ENCODE assay signal across 19 cellular contexts in the genomic region with DNA sequence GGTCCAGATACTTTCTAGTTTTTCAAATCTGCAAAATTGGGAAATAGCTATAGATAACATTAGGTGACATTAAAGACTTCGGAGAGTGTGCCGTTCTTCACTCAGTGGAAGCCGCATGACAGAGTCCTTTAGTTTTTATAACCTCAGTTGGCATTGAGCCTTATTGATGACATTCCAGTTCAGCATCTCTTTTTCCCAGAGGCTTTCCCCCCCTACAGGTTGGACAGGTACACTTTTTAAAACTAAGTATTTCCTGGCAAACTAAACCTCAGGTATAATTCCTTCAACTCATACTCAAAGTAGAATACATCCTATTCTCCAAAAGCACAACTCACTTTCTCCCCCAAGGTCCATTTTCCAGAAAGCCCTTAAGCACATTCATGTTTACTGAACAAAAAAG. TPM values are rescaled to one million over a fixed set of nuclear protein-coding genes. Genes with fewer than 3 reads are reported as not detected.
DNase-seq lines count a peak whose midpoint lies in the region; FAIRE-seq and TF ChIP-seq lines count a peak whose summit lies in the region.
"Had no signal": no experiment of that assay in that cellular context is flagged by ENCODE, and none has a peak within 500 bp of the region (broad histone marks: within the 10 kb centered on the region; RNA-seq: fewer than 3 reads in every experiment).

No MANE protein-coding gene starts in this region.

- H3K4me3 ChIP-seq in keratinocyte (ENCODE audit: control insufficient read depth in 2 of 3, extremely low read depth in 1 of 3, insufficient read depth in 2 of 3, low read depth in 1 of 3, low read length in 3 of 3) (no peak overlapping the region), suprapubic skin (no peak overlapping the region), MM.1S (ENCODE audit: low read length) (no peak overlapping the region)
- H3K4me3 ChIP-seq: BLaER1 treated with 17β-estradiol and CSF1 and Interleukin-3, amounts not matched to agents 10 nM and 100 nM; SJSA1 had no signal

- dilution Hi-C loops in keratinocyte (cut with MboI; ENCODE audit: extremely low pct_ligation_motif_present, low sequenced_read_pairs): no loop called here

- H2AFZ ChIP-seq in keratinocyte (ENCODE audit: control insufficient read depth, low read length) (no peak overlapping the region), MM.1S (ENCODE audit: low read length) (no peak overlapping the region)

- DNase-seq in NCI-H2196 (lab: John Stamatoyannopoulos, UW; ENCODE audit: unreplicated experiment) (peak; percentile 48), NCI-H2196 treated with DMSO at 0.1 percent for 48 hours (lab: John Stamatoyannopoulos, UW; ENCODE audit: unreplicated experiment) (no peak), NCI-H2029 treated with DMSO at 0.1 percent for 48 hours (lab: John Stamatoyannopoulos, UW) (peak; percentile 82), keratinocyte (ENCODE audit: low read depth, low spot score) (no peak), suprapubic skin (ENCODE audit: low spot score in 2 of 2) (no peak), NCI-H774 (lab: John Stamatoyannopoulos, UW) (no peak), MM.1S (no peak)
- DNase-seq in stimulated activated CD4-positive, alpha-beta T cell treated with anti-CD3 and anti-CD28 coated beads, Interleukin-12 subunit alpha, Interleukin-12 subunit beta, amount 100 ng/mL, for 4 hours: no peak
- DNase-seq: COR-L47, EL, KG1, NCI-H1417 treated with DMSO at 0.1 percent for 48 hours, NCI-H2107, NCI-H446, RPMI8226 had no signal

- H3K9me3 ChIP-seq in keratinocyte (ENCODE audit: control insufficient read depth, low read depth, low read length): no peaks in the 10 kb centered on the region
- H3K9me3 ChIP-seq in suprapubic skin: no peaks in the 10 kb centered on the region
- no peaks in the 10 kb centered on the region for H3K9me3 ChIP-seq in MM.1S (replicated peaks; ENCODE audit: insufficient read depth, low read length)
- H3K9me3 ChIP-seq: SJSA1 had no signal

- no peaks in the 10 kb centered on the region for H3K79me2 ChIP-seq in keratinocyte (ENCODE audit: control insufficient read depth, insufficient read depth, low read length)
- H3K79me2 ChIP-seq in MM.1S (ENCODE audit: low read length): no peaks in the 10 kb centered on the region

- FAIRE-seq in keratinocyte (lab: Jason Lieb, UNC): peak; percentile 9

- no peak for TF ChIP-seq POLR2A in suprapubic skin (IDR thresholded peaks at IDR 0.05)

- WGBS in suprapubic skin: 72% methylated on average over 3 of the region's 3 CpGs

- H3K36me3 ChIP-seq in keratinocyte (ENCODE audit: control insufficient read depth in 2 of 2, extremely low read depth in 1 of 2, insufficient read depth in 2 of 2, low read length in 2 of 2) (peaks cover 0 to 8% of the 10 kb centered on the region in 2 experiments), suprapubic skin (peaks cover 9% of the 10 kb centered on the region), MM.1S (replicated peaks; ENCODE audit: insufficient read depth, low read length) (no peaks in the 10 kb centered on the region)
- H3K36me3 ChIP-seq: SJSA1 had no signal

- H3F3A ChIP-seq in MM.1S (ENCODE audit: insufficient read depth, low read length): no peaks in the 10 kb centered on the region

- H3K27me3 ChIP-seq in keratinocyte (ENCODE audit: control insufficient read depth, extremely low read depth, insufficient read depth, low read length): no peaks in the 10 kb centered on the region
- no peaks in the 10 kb centered on the region for H3K27me3 ChIP-seq in suprapubic skin
- H3K27me3 ChIP-seq in MM.1S (replicated peaks; ENCODE audit: insufficient read depth, low read length): no peaks in the 10 kb centered on the region
- H3K27me3 ChIP-seq: BLaER1 treated with 17β-estradiol and CSF1 and Interleukin-3, amounts not matched to agents 10 nM and 100 nM; SJSA1 had no signal

- no peaks in the 10 kb centered on the region for H3K9me2 ChIP-seq in MM.1S (replicated peaks; ENCODE audit: insufficient read depth, low read length)

- H3K4me1 ChIP-seq in keratinocyte (ENCODE audit: control insufficient read depth, extremely low read depth, insufficient read depth, low read length) (no peaks in the 10 kb centered on the region), suprapubic skin (peaks cover 6% of the 10 kb centered on the region), MM.1S (ENCODE audit: low read length) (no peaks in the 10 kb centered on the region)
- H3K4me1 ChIP-seq: SJSA1 had no signal

- TF ChIP-seq EP300 in suprapubic skin (IDR thresholded peaks at IDR 0.05): no peak

- TF ChIP-seq CTCF in keratinocyte (optimal IDR thresholded peaks at IDR 0.05 in 1 of 3, IDR thresholded peaks at IDR 0.05 in 1 of 3, conservative IDR thresholded peaks at IDR 0.05 in 1 of 3; ENCODE audit: extremely low read depth in 1 of 3, insufficient read depth in 2 of 3, low read length in 3 of 3) (no peak), suprapubic skin (IDR thresholded peaks at IDR 0.05) (no peak), MM.1S (IDR thresholded peaks at IDR 0.05; ENCODE audit: low read length) (no peak)

- H4K20me1 ChIP-seq in keratinocyte (ENCODE audit: control insufficient read depth, extremely low read depth, insufficient read depth, low read length) (no peaks in the 10 kb centered on the region), MM.1S (ENCODE audit: insufficient read depth, low read length) (no peaks in the 10 kb centered on the region)
- H4K20me1 ChIP-seq: BLaER1 treated with 17β-estradiol and CSF1 and Interleukin-3, amounts not matched to agents 10 nM and 100 nM had no signal

- H3K9me1 ChIP-seq in keratinocyte (ENCODE audit: control insufficient read depth, extremely low read depth, insufficient read depth, low read length): no peaks in the 10 kb centered on the region

- no peak overlapping the region for H3K27ac ChIP-seq in keratinocyte (ENCODE audit: control insufficient read depth, insufficient read depth, low read length)
- peak overlapping the region; percentile 40 for H3K27ac ChIP-seq in suprapubic skin
- H3K27ac ChIP-seq in MM.1S (ENCODE audit: low read length): no peak overlapping the region
- H3K27ac ChIP-seq: BLaER1 treated with 17β-estradiol and CSF1 and Interleukin-3, amounts not matched to agents 10 nM and 100 nM; SJSA1 had no signal

- no peak overlapping the region for H3K4me2 ChIP-seq in keratinocyte (ENCODE audit: control insufficient read depth, extremely low read depth, insufficient read depth, low read depth, low read length)
- no peak overlapping the region for H3K4me2 ChIP-seq in MM.1S (ENCODE audit: low read depth, low read length)

- H3K9ac ChIP-seq in keratinocyte (ENCODE audit: control insufficient read depth, extremely low read depth, insufficient read depth, low read length): no peak overlapping the region
- no peak overlapping the region for H3K9ac ChIP-seq in MM.1S (ENCODE audit: low read length)
- H3K9ac ChIP-seq: BLaER1 treated with 17β-estradiol and CSF1 and Interleukin-3, amounts not matched to agents 10 nM and 100 nM had no signal

RNA-seq across cellular contexts. Expression of gene SLC46A2, which starts 58.7 kb away (rescaled TPM):
- polyA plus RNA-seq in keratinocyte: not detected in 3 replicates
- 0.69 TPM for polyA plus RNA-seq in keratinocyte (2011; ENCODE audit: low read depth)
- not detected in 2 replicates for polyA plus RNA-seq in keratinocyte (2011; cell fraction: cytosol; rRNA removed)
- not detected in 2 replicates for polyA plus RNA-seq in keratinocyte (2011; cell fraction: nucleus; rRNA removed)
- polyA plus RNA-seq in keratinocyte (2012; ENCODE audit: low replicate concordance): 2.6 TPM in 1 of 2 replicates, not detected in the other
- not detected in 3 replicates for polyA minus RNA-seq in keratinocyte
- polyA minus RNA-seq in keratinocyte (2011; cell fraction: cytosol; rRNA and poly(A)+ RNA removed): not detected
- polyA minus RNA-seq in keratinocyte (2011; cell fraction: nucleus; rRNA and poly(A)+ RNA removed): not detected in 2 replicates
- 10 to 100 TPM in 3 of 4 donors, 1 to 10 TPM in 1; 5.6 to 65.2 (median 42.4) TPM for total RNA-seq in suprapubic skin
- total RNA-seq: A172, H4, SJSA1 had no signal

Comparison
In these comparisons a context has a peak if more than half of its experiments do, and no peak if none do; other contexts are left out.
1. DNase-seq: peak in NCI-H2196 (single experiment) and NCI-H2029 treated with DMSO at 0.1 percent for 48 hours (single experiment); none in NCI-H2196 treated with DMSO at 0.1 percent for 48 hours (single experiment), keratinocyte (single experiment), suprapubic skin (0 of 2), stimulated activated CD4-positive, alpha-beta T cell treated with anti-CD3 and anti-CD28 coated beads, Interleukin-12 subunit alpha, Interleukin-12 subunit beta, amount 100 ng/mL, for 4 hours (single experiment), NCI-H774 (single experiment) and MM.1S (single experiment).